Comparison of ENCODE assay signal across 27 cellular contexts in genomic region chr1:38662141-38662540, GRCh38.
"Had no signal": no experiment of that assay in that cellular context is flagged by ENCODE, and none has a peak within 500 bp of the region (broad histone marks: within the 10 kb centered on the region; RNA-seq: fewer than 3 reads in every experiment).

No MANE protein-coding gene starts in this region.

- DNase-seq: activated CD4-positive, alpha-beta memory T cell treated with anti-CD3 and anti-CD28 coated beads for 36 hours; activated CD4-positive, alpha-beta T cell treated with anti-CD3 and anti-CD28 coated beads, Interleukin-2, amount 10 ng/mL, durations not matched to agents 7 days and 5 days; activated CD4-positive, CD25-positive, alpha-beta regulatory T cell; activated CD8-positive, alpha-beta memory T cell treated with anti-CD3 and anti-CD28 coated beads for 24 hours; activated gamma-delta T cell treated with Interleukin-2 at 50 U/mL for 16 hours; activated T-cell treated with anti-CD3 and anti-CD28 coated beads, Interleukin-2, amount 50 U/mL, for 48 hours; aorta; body of pancreas; KG1; NCI-H1048; NCI-H146; NCI-H1930; NCI-H2107; NCI-H345; NCI-H510A; NCI-H526 treated with DMSO at 0.1 percent for 48 hours; NCI-H82; OCI-M1; RPMI8226; T-cell; T-helper 2 cell; T1000 had no signal

- H3K27ac ChIP-seq: body of pancreas, SK-N-MC, VCaP had no signal

- H3K27me3 ChIP-seq: body of pancreas had no signal

- ATAC-seq: activated T-helper 17 cell treated with anti-CD3 and anti-CD28 coated beads, Interleukin-2, amount 50 U/mL, for 72 hours; body of pancreas; Panc1; Right ventricle myocardium inferior; T-cell had no signal

- H3K4me1 ChIP-seq: body of pancreas had no signal

- H3K4me3 ChIP-seq: body of pancreas, SK-N-MC had no signal
